Comparison of ENCODE assay signal across 9 cellular contexts in the genomic region with DNA sequence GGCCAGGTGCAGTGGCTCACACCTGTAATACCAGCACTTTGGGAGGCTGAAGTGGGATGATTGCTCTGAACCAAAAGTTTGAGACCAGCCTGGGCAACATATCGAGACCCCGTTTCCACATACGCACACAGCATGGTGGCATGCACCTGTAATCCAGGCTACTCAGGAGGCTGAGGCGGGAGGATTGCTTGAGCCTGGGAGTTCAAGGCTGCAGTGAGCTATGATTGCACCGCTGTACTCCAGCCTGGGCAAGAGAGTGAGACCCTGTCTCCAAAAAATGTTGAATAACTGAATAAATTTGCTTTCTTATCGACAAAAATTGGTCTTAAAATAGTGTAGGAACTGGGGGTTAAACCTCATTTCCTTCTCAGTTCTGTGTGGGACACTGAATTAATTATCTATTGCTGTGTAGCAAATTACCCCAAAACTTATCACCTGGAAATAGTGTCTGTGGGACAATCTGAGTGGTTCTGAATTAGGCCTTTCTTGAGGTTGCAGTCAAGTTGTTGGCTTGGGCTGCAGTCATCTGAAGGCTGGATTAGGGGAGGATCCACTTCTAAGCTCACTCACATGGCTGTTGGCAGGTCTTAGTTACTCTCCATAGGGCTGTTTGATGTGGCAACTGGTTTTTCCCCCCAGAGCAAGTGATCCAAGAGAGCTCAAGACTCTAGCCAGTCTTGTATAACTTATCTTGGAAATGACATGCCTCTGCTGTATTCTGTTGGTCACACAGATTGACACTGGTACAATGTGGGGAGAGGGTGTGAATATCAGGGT. TPM values are rescaled to one million over a fixed set of nuclear protein-coding genes. Genes with fewer than 3 reads are reported as not detected.
DNase-seq lines count a peak whose midpoint lies in the region; ATAC-seq, FAIRE-seq and TF ChIP-seq lines count a peak whose summit lies in the region.
"Had no signal": no experiment of that assay in that cellular context is flagged by ENCODE, and none has a peak within 500 bp of the region (broad histone marks: within the 10 kb centered on the region; RNA-seq: fewer than 3 reads in every experiment).

No MANE protein-coding gene starts in this region.

- H2BK12ac ChIP-seq in H9 (ENCODE audit: insufficient read length, low read depth, low read length), result no peak overlapping the region

- H3K56ac ChIP-seq in H9 (ENCODE audit: insufficient read length, low read depth, low read length), result no peak overlapping the region

- TF ChIP-seq RAD21 in A549 (conservative IDR thresholded peaks at IDR 0.05 in 1 of 2, IDR thresholded peaks at IDR 0.05 in 1 of 2), result no peak

- no peaks in the 10 kb centered on the region for H3K79me1 ChIP-seq in H9 (ENCODE audit: insufficient read depth, low read depth, low read length, poor library complexity, severe bottlenecking)

- H4K20me1 ChIP-seq in H9 (ENCODE audit: control insufficient read depth, insufficient read depth, insufficient read length), result no peaks in the 10 kb centered on the region

- H4K8ac ChIP-seq in H9 (replicated peaks; ENCODE audit: insufficient read length, low read depth, low read length), result no peak overlapping the region

- H3K9me3 Mint-ChIP-seq in H9 (no peaks in the 10 kb centered on the region; a peak in 1 of 5 replicates), memory B cell (no peaks in the 10 kb centered on the region)
- no peaks in the 10 kb centered on the region for H3K9me3 Mint-ChIP-seq in activated naive CD8-positive, alpha-beta T cell treated with anti-CD3 and anti-CD28 coated beads, Interleukin-2, amount 10 ng/mL, durations not matched to agents 7 days and 5 days

- H2AFZ ChIP-seq in H9 (ENCODE audit: low read length), result no peak overlapping the region

- H2BK20ac ChIP-seq in H9 (ENCODE audit: low read depth, low read length, poor library complexity, severe bottlenecking), result no peak overlapping the region

- H3K79me2 ChIP-seq in H9 (ENCODE audit: insufficient read depth, low read length), result no peaks in the 10 kb centered on the region

- H3T11ph ChIP-seq in H9 (ENCODE audit: low read length), result no peak overlapping the region

- no peak overlapping the region for H3K18ac ChIP-seq in H9 (ENCODE audit: insufficient read length, low read depth, low read length)

- no peak overlapping the region for H2AK5ac ChIP-seq in H9 (ENCODE audit: insufficient read length, low read length)

- POLR2A ChIA-PET in A549 (lab: Yijun Ruan, JAX), result no interaction called here
- POLR2A ChIA-PET in activated naive CD8-positive, alpha-beta T cell treated with anti-CD3 and anti-CD28 coated beads, Interleukin-2, amount 10 ng/mL, durations not matched to agents 7 days and 5 days (lab: Charles Lee), result interaction anchor here (0.6 to 3.2 kb wide), 3 partner anchors 35 to 266 kb away, joined by 3 to 22 read pairs (median 11); partner anchors contain the start of genes INIP and KIAA1958

- 0 out of 2 replicates have a peak, but pooled peaks cover 1% of the 10 kb centered on the region for H3K27me3 ChIP-seq in H9 (ENCODE audit: insufficient read depth, low read length)

- no peak overlapping the region for H3K14ac ChIP-seq in H9 (ENCODE audit: insufficient read depth, low read length)

- no peak overlapping the region for H3K4ac ChIP-seq in H9 (ENCODE audit: low read depth, low read length)

- TF ChIP-seq CTCF in A549 (IDR thresholded peaks at IDR 0.05), result no peak
- TF ChIP-seq CTCF in H9 (conservative IDR thresholded peaks at IDR 0.05), result no peak

- no peak overlapping the region for H2BK120ac ChIP-seq in H9 (ENCODE audit: low read depth, low read length, poor library complexity, severe bottlenecking)

- WGBS in A549 (ENCODE audit: missing lambda C conversion rate), result 76% methylated on average over 6 of the region's 6 CpGs
- no CpG with 5 or more reads among the region's 6 CpGs for WGBS in H9 (ENCODE audit: extremely low coverage, insufficient read length, low lambda C conversion rate)

- no peak overlapping the region for H2BK5ac ChIP-seq in H9 (ENCODE audit: insufficient read length, low read length)

- CTCF ChIA-PET in A549 (lab: Yijun Ruan, JAX), result interaction anchor here (1.2 to 1.6 kb wide), 2 partner anchors 22 to 67 kb away, joined by 3 read pairs; no protein-coding TSS in a partner anchor

- TF ChIP-seq POLR2A in A549 (IDR thresholded peaks at IDR 0.05; ENCODE audit: low read length), result no peak

- no peak overlapping the region for H3K27ac ChIP-seq in A549
- H3K27ac ChIP-seq in H9 (ENCODE audit: insufficient read length, low read depth, low read length), result no peak overlapping the region

- no peak overlapping the region for H3K4me3 ChIP-seq in A549

- H4K5ac ChIP-seq in H9 (ENCODE audit: insufficient read length, low read depth, low read length), result no peak overlapping the region

- no peak for ATAC-seq in A549
- no peak for ATAC-seq in activated naive CD8-positive, alpha-beta T cell treated with anti-CD3 and anti-CD28 coated beads, Interleukin-2, amount 10 ng/mL, durations not matched to agents 7 days and 5 days (ENCODE audit: low read depth)
- ATAC-seq in memory B cell (ENCODE audit: low read depth), result no peak
- ATAC-seq in Right ventricle myocardium inferior, result no peak

- peak overlapping the region; percentile 95; the same call in 2 of the 3 replicates for H3K4me2 ChIP-seq in A549
- no peak overlapping the region for H3K4me2 ChIP-seq in H9 (ENCODE audit: insufficient read depth, insufficient read length, low read length)

- H3K4me1 Mint-ChIP-seq in H9 (peaks cover 28 to 29% of the 10 kb centered on the region in 2 experiments), memory B cell (peaks cover 31% of the 10 kb centered on the region)
- H3K4me1 Mint-ChIP-seq in activated naive CD8-positive, alpha-beta T cell treated with anti-CD3 and anti-CD28 coated beads, Interleukin-2, amount 10 ng/mL, durations not matched to agents 7 days and 5 days, result peaks cover 71% of the 10 kb centered on the region

- H3K27me3 Mint-ChIP-seq in H9 (ENCODE audit: low read depth) (peaks cover 8% of the 10 kb centered on the region), memory B cell (no peaks in the 10 kb centered on the region)
- no peaks in the 10 kb centered on the region for H3K27me3 Mint-ChIP-seq in activated naive CD8-positive, alpha-beta T cell treated with anti-CD3 and anti-CD28 coated beads, Interleukin-2, amount 10 ng/mL, durations not matched to agents 7 days and 5 days

- peak overlapping the region in 1 of 3 experiments; percentile 16; a peak in 1 of 7 replicates for H3K27ac Mint-ChIP-seq in H9
- H3K27ac Mint-ChIP-seq in activated naive CD8-positive, alpha-beta T cell treated with anti-CD3 and anti-CD28 coated beads, Interleukin-2, amount 10 ng/mL, durations not matched to agents 7 days and 5 days, result no peak overlapping the region
- no peak overlapping the region for H3K27ac Mint-ChIP-seq in memory B cell

- peaks cover 14% of the 10 kb centered on the region for H3K23me2 ChIP-seq in H9 (ENCODE audit: insufficient read length, low read depth, low read length, poor library complexity, severe bottlenecking)

- H3K23ac ChIP-seq in H9 (ENCODE audit: insufficient read length, low read depth, low read length), result no peak overlapping the region

- intact Hi-C loops in Right ventricle myocardium inferior (cut with DNase I), result no loop called here

- H4K91ac ChIP-seq in H9 (ENCODE audit: insufficient read length, low read depth, low read length), result no peak overlapping the region

- DNase-seq in A549 (ENCODE audit: low read depth in 1 of 2, low spot score in 1 of 2) (no peak), H9 (no peak), memory B cell (ENCODE audit: low spot score in 2 of 2) (no peak), NK-92 (lab: John Stamatoyannopoulos, UW; ENCODE audit: unreplicated experiment) (no peak), SIG-M5 (lab: John Stamatoyannopoulos, UW) (no peak), Right ventricle myocardium inferior (ENCODE audit: missing footprints) (no peak), activated gamma-delta T cell (lab: John Stamatoyannopoulos, UW) (no peak)
- no peak for DNase-seq in activated naive CD8-positive, alpha-beta T cell treated with anti-CD3 and anti-CD28 coated beads, Interleukin-2, amount 10 ng/mL, durations not matched to agents 7 days and 5 days
- DNase-seq: NK-92 treated with Interleukin-12 subunit alpha and Interleukin-12 subunit beta, amount 100 ng/mL, for 24 hours had no signal

- H3K36me3 Mint-ChIP-seq in H9 (ENCODE audit: insufficient read depth in 1 of 3, low read depth in 3 of 3) (no peaks in the 10 kb centered on the region), memory B cell (peaks cover 3% of the 10 kb centered on the region)
- H3K36me3 Mint-ChIP-seq in activated naive CD8-positive, alpha-beta T cell treated with anti-CD3 and anti-CD28 coated beads, Interleukin-2, amount 10 ng/mL, durations not matched to agents 7 days and 5 days, result peaks cover 13% of the 10 kb centered on the region

- no peaks in the 10 kb centered on the region for H3K9me3 ChIP-seq in A549
- no peaks in the 10 kb centered on the region for H3K9me3 ChIP-seq in H9 (ENCODE audit: control insufficient read depth, low read depth, low read length)

- no peak for FAIRE-seq in A549 (lab: Jason Lieb, UNC)

- peak overlapping the region; percentile 27 to 74; a peak in 2 of 5 replicates for H3K4me3 Mint-ChIP-seq in H9
- H3K4me3 Mint-ChIP-seq in activated naive CD8-positive, alpha-beta T cell treated with anti-CD3 and anti-CD28 coated beads, Interleukin-2, amount 10 ng/mL, durations not matched to agents 7 days and 5 days, result peak overlapping the region; percentile 83
- peak overlapping the region; percentile 86 for H3K4me3 Mint-ChIP-seq in memory B cell

- no peak overlapping the region for H2BK15ac ChIP-seq in H9 (ENCODE audit: low read depth, low read length)

- H3K4me1 ChIP-seq in A549, result peaks cover 34% of the 10 kb centered on the region
- H3K4me1 ChIP-seq in H9 (ENCODE audit: insufficient read depth, low read length), result peaks cover 4% of the 10 kb centered on the region; the same call in 1 of the 2 replicates

- no peak for TF ChIP-seq EP300 in A549 (IDR thresholded peaks at IDR 0.05)

- no peak overlapping the region for H3K9ac ChIP-seq in H9 (ENCODE audit: extremely low read depth, insufficient read length, low read length)

RNA-seq across cellular contexts. Expression of gene SNX30, which starts 2.0 kb away (rescaled TPM):
- 3.1 and 4.1 TPM in 2 replicates for polyA plus RNA-seq in A549 (2011; rRNA removed)
- polyA plus RNA-seq in A549 (2012; cell fraction: cytosol; rRNA removed), result 1.2 TPM in 2 replicates
- 1.00 and 1.8 TPM in 2 replicates for polyA plus RNA-seq in A549 (2012; cell fraction: nucleus; rRNA removed)
- polyA plus RNA-seq in A549 (2017; fragmentation: RNase III; extraction: RNeasy Plus Mini Kit Qiagen cat#74134 plus additional on column Dnase treatment), result 3.5 to 3.8 TPM (median 3.6 TPM) in 3 replicates
- 4.4 and 4.6 TPM in 2 replicates for polyA minus RNA-seq in A549 (2011; rRNA and poly(A)+ RNA removed)
- 10.0 and 10.3 TPM in 2 replicates for total RNA-seq in H9 (2021)
- total RNA-seq in activated naive CD8-positive, alpha-beta T cell treated with anti-CD3 and anti-CD28 coated beads, Interleukin-2, amount 10 ng/mL, durations not matched to agents 7 days and 5 days, result 1 to 10 TPM; 9.0 to 9.6 TPM
- total RNA-seq in Right ventricle myocardium inferior, result 5.0 TPM

RNA-seq across cellular contexts. Expression of gene INIP, which starts 34.6 kb away (rescaled TPM):
- polyA plus RNA-seq in A549 (2011; rRNA removed) (30.5 and 40.0 TPM in 2 replicates), A549 (2017; fragmentation: RNase III; extraction: RNeasy Plus Mini Kit Qiagen cat#74134 plus additional on column Dnase treatment) (20.4 to 20.7 TPM (median 20.7 TPM) in 3 replicates)
- 7.4 and 7.6 TPM in 2 replicates for polyA plus RNA-seq in A549 (2012; cell fraction: cytosol; rRNA removed)
- polyA plus RNA-seq in A549 (2012; cell fraction: nucleus; rRNA removed), result 2.4 and 4.5 TPM in 2 replicates
- 17.0 and 24.8 TPM in 2 replicates for polyA minus RNA-seq in A549 (2011; rRNA and poly(A)+ RNA removed)
- total RNA-seq in H9 (2021) (22.6 and 24.5 TPM in 2 replicates), Right ventricle myocardium inferior (17.0 TPM)
- 10 to 100 TPM; 29.4 to 29.8 TPM for total RNA-seq in activated naive CD8-positive, alpha-beta T cell treated with anti-CD3 and anti-CD28 coated beads, Interleukin-2, amount 10 ng/mL, durations not matched to agents 7 days and 5 days
